Comparison of ENCODE assay signal across 8 cellular contexts in the genomic region with DNA sequence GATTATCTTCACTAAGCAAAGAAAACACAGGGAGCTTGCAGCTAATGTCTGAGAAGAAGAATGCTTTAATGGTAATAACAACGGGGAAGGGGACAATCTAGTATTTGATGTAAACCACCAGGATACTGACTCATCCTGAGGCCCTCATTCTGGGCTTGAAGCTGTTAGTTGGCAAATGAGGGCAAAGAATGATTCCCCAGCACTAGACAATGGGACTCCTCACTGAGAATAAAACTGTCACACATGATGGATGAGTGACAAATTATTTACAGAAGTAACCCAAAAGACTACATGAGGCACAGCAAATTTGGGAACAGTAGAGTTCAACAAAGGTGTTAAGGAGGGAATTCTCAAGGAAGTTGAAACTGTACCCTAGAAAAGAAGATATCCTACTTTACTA.
DNase-seq lines count a peak whose midpoint lies in the region; TF ChIP-seq lines count a peak whose summit lies in the region.

No MANE protein-coding gene starts in this region.

- no peak for TF ChIP-seq POLR2A in prostate gland (IDR thresholded peaks at IDR 0.05)

- H3K36me3 ChIP-seq in prostate gland = no peaks in the 10 kb centered on the region

- H3K4me3 ChIP-seq in dorsolateral prefrontal cortex = no peak overlapping the region
- H3K4me3 ChIP-seq in prostate gland = no peak overlapping the region

- no peaks in the 10 kb centered on the region for H3K9me3 ChIP-seq in prostate gland

- H3K27ac ChIP-seq in dorsolateral prefrontal cortex (peak overlapping the region in 44 of 59 donors; percentile 1 to 83 (median 52)), prostate gland (no peak overlapping the region)

- WGBS in prostate gland = 26% methylated on average over 1 of the region's 1 CpG

- no peaks in the 10 kb centered on the region for H3K4me1 ChIP-seq in prostate gland (replicated peaks)

- H3K27me3 ChIP-seq in dorsolateral prefrontal cortex = no peaks in the 10 kb centered on the region
- H3K27me3 ChIP-seq in prostate gland (replicated peaks; ENCODE audit: insufficient read depth) = no peaks in the 10 kb centered on the region

- peak; percentile 6 for DNase-seq in stimulated activated CD4-positive, alpha-beta T cell treated with anti-CD3 and anti-CD28 coated beads, Interleukin-4, amount 100 ng/mL, for 24 hours
- no peak for DNase-seq in stimulated activated CD4-positive, alpha-beta T cell treated with anti-CD3 and anti-CD28 coated beads, Interleukin-1b, Interleukin-23, amount 100 ng/mL, for 48 hours
- DNase-seq in NCI-H748 treated with DMSO at 0.1 percent for 48 hours (lab: John Stamatoyannopoulos, UW) = peak; percentile 22
- DNase-seq in dorsolateral prefrontal cortex = no peak
- DNase-seq in epidermal melanocyte (ENCODE audit: insufficient read length, low spot score) = no peak
- no peak for DNase-seq in posterior vena cava (ENCODE audit: low spot score)
- no peak for DNase-seq in ureter (ENCODE audit: low spot score)
- DNase-seq in prostate gland (ENCODE audit: low spot score) = no peak

- intact Hi-C loops in dorsolateral prefrontal cortex (cut with DNase I) = loop anchor here in 1 of 2 donors (10.0 kb wide), 1 partner anchor 117 kb away; no protein-coding TSS in a partner anchor
- intact Hi-C loops in posterior vena cava (cut with DNase I) = no loop called here
- intact Hi-C loops in prostate gland (cut with DNase I) = no loop called here

- TF ChIP-seq CTCF in dorsolateral prefrontal cortex (IDR thresholded peaks at IDR 0.05 in 54 of 56, conservative IDR thresholded peaks at IDR 0.05 in 2 of 56; ENCODE audit: low read depth in 1 of 56, partially characterized antibody in 56 of 56) (no peak), prostate gland (IDR thresholded peaks at IDR 0.05) (no peak)

Comparison
In these comparisons a context has a peak if more than half of its experiments do, and no peak if none do; other contexts are left out.
1. DNase-seq: peak in stimulated activated CD4-positive, alpha-beta T cell treated with anti-CD3 and anti-CD28 coated beads, Interleukin-4, amount 100 ng/mL, for 24 hours (single experiment) and NCI-H748 treated with DMSO at 0.1 percent for 48 hours (single experiment); none in stimulated activated CD4-positive, alpha-beta T cell treated with anti-CD3 and anti-CD28 coated beads, Interleukin-1b, Interleukin-23, amount 100 ng/mL, for 48 hours (single experiment), dorsolateral prefrontal cortex (0 of 10), epidermal melanocyte (single experiment), posterior vena cava (single experiment), ureter (single experiment) and prostate gland (single experiment).
2. H3K27ac ChIP-seq: peak in dorsolateral prefrontal cortex (44 of 59); none in prostate gland (0 of 2).